In the genomic region with DNA sequence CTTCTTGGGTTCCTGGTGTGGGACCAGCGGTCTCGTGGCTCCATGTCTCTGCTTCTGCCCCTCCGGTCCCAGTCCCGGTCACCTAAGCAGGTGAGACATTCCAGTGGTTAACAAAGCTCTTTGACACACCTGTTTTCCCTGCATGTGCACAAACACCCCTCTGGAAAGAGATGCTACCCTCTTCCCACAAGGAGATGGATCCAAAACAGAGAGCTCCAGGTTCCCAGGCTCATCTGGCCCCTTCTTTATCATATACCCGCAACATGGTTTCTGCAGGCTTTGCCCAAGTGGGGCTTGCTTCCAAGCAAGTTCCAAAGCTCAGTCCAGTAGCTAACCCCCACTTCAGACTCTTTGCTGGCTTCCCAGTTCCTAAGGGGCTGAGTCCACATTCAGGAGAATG, we compare ENCODE assay signal across 40 cellular contexts. TPM values are rescaled to one million over a fixed set of nuclear protein-coding genes. Genes with fewer than 3 reads are reported as not detected.
"Had no signal": no experiment of that assay in that cellular context is flagged by ENCODE, and none has a peak within 500 bp of the region (broad histone marks: within the 10 kb centered on the region; RNA-seq: fewer than 3 reads in every experiment).

No MANE protein-coding gene starts in this region.

- H3K4me1 ChIP-seq: ascending aorta, body of pancreas, breast epithelium had no signal

- DNase-seq: activated effector memory CD4-positive, alpha-beta T cell treated with anti-CD3 and anti-CD28 coated beads, Interleukin-2, amount 50 U/mL, for 16 hours; activated effector memory CD4-positive, alpha-beta T cell treated with Interleukin-2 at 50 U/mL for 16 hours; activated gamma-delta T cell; activated gamma-delta T cell treated with Interleukin-2 at 50 U/mL for 16 hours; activated naive CD4-positive, alpha-beta T cell; activated naive CD4-positive, alpha-beta T cell treated with anti-CD3 and anti-CD28 coated beads for 36 hours; activated naive CD4-positive, alpha-beta T cell treated with anti-CD3 and anti-CD28 coated beads, Interleukin-2, amount 10 ng/mL, durations not matched to agents 7 days and 5 days; activated naive CD4-positive, alpha-beta T cell treated with anti-CD3 and anti-CD28 coated beads, Interleukin-2, amount 50 U/mL, for 16 hours; activated naive CD4-positive, alpha-beta T cell treated with Interleukin-2 at 50 U/mL for 16 hours; activated naive CD8-positive, alpha-beta T cell treated with anti-CD3 and anti-CD28 coated beads for 36 hours; activated naive CD8-positive, alpha-beta T cell treated with anti-CD3 and anti-CD28 coated beads, Interleukin-2, amount 10 ng/mL, durations not matched to agents 7 days and 5 days; activated naive CD8-positive, alpha-beta T cell treated with anti-CD3 and anti-CD28 coated beads, Interleukin-2, amount 50 U/mL, for 24 hours; activated T-cell treated with anti-CD3 and anti-CD28 coated beads, Interleukin-2, amount 50 U/mL, for 1 hour; activated T-cell treated with anti-CD3 and anti-CD28 coated beads, Interleukin-2, amount 50 U/mL, for 24 hours; activated T-cell treated with anti-CD3 and anti-CD28 coated beads, Interleukin-2, amount 50 U/mL, for 4 hours; activated T-cell treated with anti-CD3 and anti-CD28 coated beads, Interleukin-2, amount 50 U/mL, for 48 hours; activated T-cell treated with anti-CD3 and anti-CD28 coated beads, Interleukin-2, amount 50 U/mL, for 72 hours; adrenal gland; amniotic stem cell; amygdala; aorta; body of pancreas; brain microvascular endothelial cell; central memory CD4-positive, alpha-beta T cell; cerebellar nuclear complex had no signal

- H3K27me3 Mint-ChIP-seq: activated naive CD4-positive, alpha-beta T cell treated with anti-CD3 and anti-CD28 coated beads, Interleukin-2, amount 10 ng/mL, durations not matched to agents 7 days and 5 days; activated naive CD4-positive, alpha-beta T cell treated with anti-CD3 and anti-CD28 coated beads, Interleukin-2, amount 50 U/mL, for 24 hours; activated naive CD8-positive, alpha-beta T cell; activated naive CD8-positive, alpha-beta T cell treated with anti-CD3 and anti-CD28 coated beads for 36 hours; activated naive CD8-positive, alpha-beta T cell treated with anti-CD3 and anti-CD28 coated beads, Interleukin-2, amount 10 ng/mL, durations not matched to agents 7 days and 5 days; activated naive CD8-positive, alpha-beta T cell treated with anti-CD3 and anti-CD28 coated beads, Interleukin-2, amount 50 U/mL, for 24 hours; activated T-cell treated with anti-CD3 and anti-CD28 coated beads, Interleukin-2, amount 50 U/mL, for 24 hours; activated T-helper 17 cell treated with anti-CD3 and anti-CD28 coated beads, Interleukin-2, amount 50 U/mL, for 72 hours; central memory CD8-positive, alpha-beta T cell had no signal

- H3K27ac ChIP-seq: adrenal gland, ascending aorta, body of pancreas, brain microvascular endothelial cell, breast epithelium, cardiac muscle cell had no signal

- H3K4me3 Mint-ChIP-seq: activated naive CD4-positive, alpha-beta T cell treated with anti-CD3 and anti-CD28 coated beads for 36 hours; activated naive CD4-positive, alpha-beta T cell treated with anti-CD3 and anti-CD28 coated beads, Interleukin-2, amount 10 ng/mL, durations not matched to agents 7 days and 5 days; activated naive CD4-positive, alpha-beta T cell treated with anti-CD3 and anti-CD28 coated beads, Interleukin-2, amount 50 U/mL, for 24 hours; activated naive CD8-positive, alpha-beta T cell; activated naive CD8-positive, alpha-beta T cell treated with anti-CD3 and anti-CD28 coated beads for 36 hours; activated naive CD8-positive, alpha-beta T cell treated with anti-CD3 and anti-CD28 coated beads, Interleukin-2, amount 10 ng/mL, durations not matched to agents 7 days and 5 days; activated naive CD8-positive, alpha-beta T cell treated with anti-CD3 and anti-CD28 coated beads, Interleukin-2, amount 50 U/mL, for 24 hours; activated T-cell treated with anti-CD3 and anti-CD28 coated beads, Interleukin-2, amount 50 U/mL, for 24 hours; activated T-cell treated with anti-CD3 and anti-CD28 coated beads, Interleukin-2, amount 50 U/mL, for 4 hours; activated T-cell treated with anti-CD3 and anti-CD28 coated beads, Interleukin-2, amount 50 U/mL, for 72 hours; activated T-helper 1 cell treated with anti-CD3 and anti-CD28 coated beads, Interleukin-12 subunit alpha, Interleukin-12 subunit beta, Interleukin-2, Interleukin-4 antibody, amounts not matched to agents 30 ng/mL and 10 ng/mL and 1 ng/mL, durations not matched to agents 14 hours and 24 hours and 36 hours; activated T-helper 17 cell treated with anti-CD3 and anti-CD28 coated beads, Interleukin-2, amount 50 U/mL, for 72 hours; brain; central memory CD8-positive, alpha-beta T cell had no signal

- H3K9me3 ChIP-seq: adrenal gland, ascending aorta, body of pancreas, breast epithelium had no signal

- H3K4me1 Mint-ChIP-seq: activated naive CD4-positive, alpha-beta T cell treated with anti-CD3 and anti-CD28 coated beads, Interleukin-2, amount 10 ng/mL, durations not matched to agents 7 days and 5 days; activated naive CD4-positive, alpha-beta T cell treated with anti-CD3 and anti-CD28 coated beads, Interleukin-2, amount 50 U/mL, for 24 hours; activated naive CD8-positive, alpha-beta T cell treated with anti-CD3 and anti-CD28 coated beads for 36 hours; activated naive CD8-positive, alpha-beta T cell treated with anti-CD3 and anti-CD28 coated beads, Interleukin-2, amount 10 ng/mL, durations not matched to agents 7 days and 5 days; activated naive CD8-positive, alpha-beta T cell treated with anti-CD3 and anti-CD28 coated beads, Interleukin-2, amount 50 U/mL, for 24 hours; activated T-helper 17 cell treated with anti-CD3 and anti-CD28 coated beads, Interleukin-2, amount 50 U/mL, for 72 hours; central memory CD8-positive, alpha-beta T cell had no signal

- ATAC-seq: activated naive CD4-positive, alpha-beta T cell treated with anti-CD3 and anti-CD28 coated beads, Interleukin-2, amount 50 U/mL, for 72 hours; activated naive CD8-positive, alpha-beta T cell treated with anti-CD3 and anti-CD28 coated beads, Interleukin-2, amount 50 U/mL, for 24 hours; activated T-cell treated with anti-CD3 and anti-CD28 coated beads, Interleukin-2, amount 50 U/mL, for 4 hours; activated T-cell treated with anti-CD3 and anti-CD28 coated beads, Interleukin-2, amount 50 U/mL, for 72 hours; activated T-helper 17 cell treated with anti-CD3 and anti-CD28 coated beads, Interleukin-2, amount 50 U/mL, for 72 hours; body of pancreas had no signal

- H3K4me3 ChIP-seq: adrenal gland, ascending aorta, body of pancreas, breast epithelium, cardiac muscle cell had no signal

- H3K36me3 Mint-ChIP-seq: activated naive CD4-positive, alpha-beta T cell treated with anti-CD3 and anti-CD28 coated beads, Interleukin-2, amount 10 ng/mL, durations not matched to agents 7 days and 5 days; activated naive CD8-positive, alpha-beta T cell treated with anti-CD3 and anti-CD28 coated beads for 36 hours; activated naive CD8-positive, alpha-beta T cell treated with anti-CD3 and anti-CD28 coated beads, Interleukin-2, amount 10 ng/mL, durations not matched to agents 7 days and 5 days had no signal

- FAIRE-seq: astrocyte had no signal

- H3K27ac Mint-ChIP-seq: activated naive CD4-positive, alpha-beta T cell treated with anti-CD3 and anti-CD28 coated beads for 36 hours; activated naive CD4-positive, alpha-beta T cell treated with anti-CD3 and anti-CD28 coated beads, Interleukin-2, amount 10 ng/mL, durations not matched to agents 7 days and 5 days; activated naive CD4-positive, alpha-beta T cell treated with anti-CD3 and anti-CD28 coated beads, Interleukin-2, amount 50 U/mL, for 24 hours; activated naive CD4-positive, alpha-beta T cell treated with anti-CD3 and anti-CD28 coated beads, Interleukin-2, amount 50 U/mL, for 72 hours; activated naive CD8-positive, alpha-beta T cell; activated naive CD8-positive, alpha-beta T cell treated with anti-CD3 and anti-CD28 coated beads for 36 hours; activated naive CD8-positive, alpha-beta T cell treated with anti-CD3 and anti-CD28 coated beads, Interleukin-2, amount 10 ng/mL, durations not matched to agents 7 days and 5 days; activated naive CD8-positive, alpha-beta T cell treated with anti-CD3 and anti-CD28 coated beads, Interleukin-2, amount 50 U/mL, for 24 hours; activated T-cell treated with anti-CD3 and anti-CD28 coated beads, Interleukin-2, amount 50 U/mL, for 24 hours; activated T-cell treated with anti-CD3 and anti-CD28 coated beads, Interleukin-2, amount 50 U/mL, for 72 hours; activated T-helper 1 cell treated with anti-CD3 and anti-CD28 coated beads, Interleukin-12 subunit alpha, Interleukin-12 subunit beta, Interleukin-2, Interleukin-4 antibody, amounts not matched to agents 30 ng/mL and 10 ng/mL and 1 ng/mL, durations not matched to agents 14 hours and 24 hours and 36 hours; activated T-helper 17 cell treated with anti-CD3 and anti-CD28 coated beads, Interleukin-2, amount 50 U/mL, for 72 hours; activated T-helper 2 cell treated with anti-CD3 and anti-CD28 coated beads, Interferon-gamma antibody, Interleukin-2, Interleukin-4, amounts not matched to agents 10 μg/mL and 5 μg/mL and 100 μg/mL, durations not matched to agents 14 hours and 24 hours and 36 hours; brain had no signal

- H3K27me3 ChIP-seq: adrenal gland, ascending aorta, body of pancreas, brain microvascular endothelial cell, breast epithelium, cardiac muscle cell had no signal

- H3K36me3 ChIP-seq: brain microvascular endothelial cell, breast epithelium, cardiac muscle cell had no signal

RNA-seq across cellular contexts. Expression of a gene that starts 17.8 kb away (rescaled TPM):
- total RNA-seq: activated naive CD4-positive, alpha-beta T cell treated with anti-CD3 and anti-CD28 coated beads for 36 hours; activated naive CD4-positive, alpha-beta T cell treated with anti-CD3 and anti-CD28 coated beads, Interleukin-2, amount 50 U/mL, for 72 hours; activated T-helper 1 cell treated with anti-CD3 and anti-CD28 coated beads, Interleukin-12 subunit alpha, Interleukin-12 subunit beta, Interleukin-2, Interleukin-4 antibody, amounts not matched to agents 30 ng/mL and 10 ng/mL and 1 ng/mL, durations not matched to agents 14 hours and 24 hours and 36 hours; activated T-helper 2 cell treated with anti-CD3 and anti-CD28 coated beads, Interferon-gamma antibody, Interleukin-2, Interleukin-4, amounts not matched to agents 10 μg/mL and 5 μg/mL and 100 μg/mL, durations not matched to agents 14 hours and 24 hours and 36 hours; astrocyte; cardiac muscle cell; chondrocyte had no signal
- polyA plus RNA-seq: cardiac muscle cell had no signal

RNA-seq across cellular contexts. Expression of a gene that starts 17.8 kb away (rescaled TPM):
- total RNA-seq: activated naive CD4-positive, alpha-beta T cell treated with anti-CD3 and anti-CD28 coated beads for 36 hours; activated naive CD4-positive, alpha-beta T cell treated with anti-CD3 and anti-CD28 coated beads, Interleukin-2, amount 50 U/mL, for 72 hours; activated naive CD8-positive, alpha-beta T cell treated with anti-CD3 and anti-CD28 coated beads for 36 hours; activated naive CD8-positive, alpha-beta T cell treated with anti-CD3 and anti-CD28 coated beads, Interleukin-2, amount 10 ng/mL, durations not matched to agents 7 days and 5 days; activated T-cell treated with anti-CD3 and anti-CD28 coated beads, Interleukin-2, amount 50 U/mL, for 4 hours; activated T-cell treated with anti-CD3 and anti-CD28 coated beads, Interleukin-2, amount 50 U/mL, for 72 hours; activated T-helper 1 cell treated with anti-CD3 and anti-CD28 coated beads, Interleukin-12 subunit alpha, Interleukin-12 subunit beta, Interleukin-2, Interleukin-4 antibody, amounts not matched to agents 30 ng/mL and 10 ng/mL and 1 ng/mL, durations not matched to agents 14 hours and 24 hours and 36 hours; activated T-helper 17 cell treated with anti-CD3 and anti-CD28 coated beads, Interleukin-2, amount 50 U/mL, for 72 hours; activated T-helper 2 cell treated with anti-CD3 and anti-CD28 coated beads, Interferon-gamma antibody, Interleukin-2, Interleukin-4, amounts not matched to agents 10 μg/mL and 5 μg/mL and 100 μg/mL, durations not matched to agents 14 hours and 24 hours and 36 hours; ascending aorta; astrocyte; bronchial epithelial cell; cardiac muscle cell; cardiac septum; chondrocyte had no signal
- polyA plus RNA-seq: aorta, cardiac muscle cell had no signal
